In the genomic region with DNA sequence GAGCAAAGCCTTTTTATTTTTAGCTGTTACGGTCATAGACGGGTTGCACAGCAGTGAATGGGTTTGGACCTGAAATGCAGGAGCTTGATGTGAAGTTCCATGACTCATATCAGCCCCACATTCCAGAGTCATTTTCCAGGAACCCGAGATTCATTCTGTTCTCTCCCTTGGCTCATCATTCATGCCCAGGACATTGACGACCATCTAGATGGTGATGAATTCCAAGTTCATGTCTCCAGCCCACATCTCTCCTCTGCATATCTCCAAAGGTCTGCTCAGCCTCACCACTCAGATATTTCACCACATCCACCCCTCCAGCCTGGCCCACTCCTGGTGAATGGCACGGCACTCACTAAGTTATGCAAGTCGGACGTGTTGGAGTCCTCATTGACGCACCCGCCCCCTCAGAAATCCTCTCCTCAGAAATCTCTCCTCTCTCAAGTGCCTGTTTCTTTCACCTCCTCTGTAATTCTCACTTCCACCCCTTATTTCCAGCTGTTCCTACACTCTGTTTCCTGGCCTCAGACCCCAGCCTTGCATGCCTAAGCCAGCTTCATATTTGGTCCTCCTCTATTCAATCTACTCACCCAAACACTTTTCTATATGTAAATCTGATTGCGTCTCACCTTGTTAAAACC, we compare ENCODE assay signal across 13 cellular contexts.
DNase-seq lines count a peak whose midpoint lies in the region; ATAC-seq, FAIRE-seq and TF ChIP-seq lines count a peak whose summit lies in the region.
"Had no signal": no experiment of that assay in that cellular context is flagged by ENCODE, and none has a peak within 500 bp of the region (broad histone marks: within the 10 kb centered on the region; RNA-seq: fewer than 3 reads in every experiment).

No MANE protein-coding gene starts in this region.

- DNase-seq in NCI-H226: peak; percentile 95
- DNase-seq in epithelial cell of prostate (ENCODE audit: low read depth, low spot score): no peak
- peak in 1 of 2 donors; percentile 59 for DNase-seq in left lung
- DNase-seq in urothelium cell line (ENCODE audit: low spot score): peak; percentile 50
- no peak for DNase-seq in NOMO-1 (lab: John Stamatoyannopoulos, UW; ENCODE audit: unreplicated experiment in 2 of 2)
- DNase-seq: activated CD4-positive, alpha-beta T cell treated with anti-CD3 and anti-CD28 coated beads for 48 hours; NCI-H2081; T-helper 1 cell had no signal

- H3K9me3 ChIP-seq in left lung: no peaks in the 10 kb centered on the region

- H3K4me3 ChIP-seq in left lung: no peak overlapping the region
- H3K4me3 ChIP-seq: K562 had no signal

- no peak for TF ChIP-seq CTCF in left lung (IDR thresholded peaks at IDR 0.05)

- intact Hi-C loops in left lung (cut with DNase I): no loop called here

- no peaks in the 10 kb centered on the region for H3K27me3 ChIP-seq in left lung

- no peak for FAIRE-seq in urothelium cell line (lab: Jason Lieb, UNC)
- FAIRE-seq: colon, GM12892, K562 had no signal

- ATAC-seq in left lung (peak; percentile 81), GM19351 (IDR thresholded peaks at IDR 0.05; ENCODE audit: unreplicated experiment) (no peak), HG03442 (IDR thresholded peaks at IDR 0.05; ENCODE audit: unreplicated experiment) (no peak)
- ATAC-seq: K562 had no signal

- H3K36me3 ChIP-seq in left lung: no peaks in the 10 kb centered on the region

- peaks cover 0 to 8% of the 10 kb centered on the region in 2 donors for H3K4me1 ChIP-seq in left lung

- H3K27ac ChIP-seq in epithelial cell of prostate: peak overlapping the region; percentile 12
- H3K27ac ChIP-seq in left lung: no peak overlapping the region

Comparison
In these comparisons a context has a peak if more than half of its experiments do, and no peak if none do; other contexts are left out.
1. DNase-seq: peak in NCI-H226 (single experiment) and urothelium cell line (single experiment); none in epithelial cell of prostate (single experiment) and NOMO-1 (0 of 2).